ENCODE assay signal across 15 cellular contexts in genomic region chr9:133382507-133383141, GRCh38. TPM values are rescaled to one million over a fixed set of nuclear protein-coding genes. Genes with fewer than 3 reads are reported as not detected.
A peak's percentile ranks its signal among the peaks of the same experiment; 100 is the strongest.
DNase-seq lines count a peak whose midpoint lies in the region; ATAC-seq, FAIRE-seq and TF ChIP-seq lines count a peak whose summit lies in the region.
"Had no signal": no experiment of that assay in that cellular context is flagged by ENCODE, and none has a peak within 500 bp of the region (broad histone marks: within the 10 kb centered on the region; RNA-seq: fewer than 3 reads in every experiment).

No MANE protein-coding gene starts in this region.

- no peak for TF ChIP-seq POLR2A in H1 (IDR thresholded peaks at IDR 0.05; ENCODE audit: control extremely low read depth in 1 of 2, low read depth in 2 of 2, low read length in 2 of 2)

- H2AK5ac ChIP-seq in H1 (ENCODE audit: low read depth, low read length): peak overlapping the region; percentile 65; the same call in 1 of the 2 replicates

- TF ChIP-seq CTCF in H1 (IDR thresholded peaks at IDR 0.05; ENCODE audit: control extremely low read depth in 1 of 3, insufficient read depth in 1 of 3, low read depth in 1 of 3, low read length in 3 of 3): no peak
- no peak for TF ChIP-seq CTCF in endodermal cell (conservative IDR thresholded peaks at IDR 0.05)

- H3K27ac ChIP-seq in angular gyrus (ENCODE audit: low read depth, low read length): peak overlapping the region; percentile 38
- H3K27ac ChIP-seq in H1 (ENCODE audit: low read depth, low read length): no peak overlapping the region
- no peak overlapping the region for H3K27ac ChIP-seq in endodermal cell (ENCODE audit: low read depth, low read length)
- H3K27ac ChIP-seq: A549, C4-2B, GM23248 had no signal

- no peaks in the 10 kb centered on the region for H3K4me1 Mint-ChIP-seq in stimulated activated effector memory CD8-positive, alpha-beta T cell treated with anti-CD3 and anti-CD28 coated beads, Interleukin-12 subunit alpha, Interleukin-12 subunit beta, amount 100 ng/mL, for 72 hours
- H3K4me1 Mint-ChIP-seq in endodermal cell: no peaks in the 10 kb centered on the region
- peaks cover 4% of the 10 kb centered on the region for H3K4me1 Mint-ChIP-seq in stimulated activated naive CD8-positive, alpha-beta T cell treated with anti-CD3 and anti-CD28 coated beads, Interleukin-15, amount 100 ng/mL, for 72 hours
- H3K4me1 Mint-ChIP-seq: CD4-positive, alpha-beta memory T cell had no signal

- FAIRE-seq in H1 (lab: Jason Lieb, UNC): no peak
- FAIRE-seq: A549, GM12891 had no signal

- H3K27ac Mint-ChIP-seq in stimulated activated effector memory CD8-positive, alpha-beta T cell treated with anti-CD3 and anti-CD28 coated beads, Interleukin-12 subunit alpha, Interleukin-12 subunit beta, amount 100 ng/mL, for 72 hours: no peak overlapping the region
- H3K27ac Mint-ChIP-seq in endodermal cell: no peak overlapping the region
- no peak overlapping the region for H3K27ac Mint-ChIP-seq in stimulated activated naive CD8-positive, alpha-beta T cell treated with anti-CD3 and anti-CD28 coated beads, Interleukin-15, amount 100 ng/mL, for 72 hours
- H3K27ac Mint-ChIP-seq: CD4-positive, alpha-beta memory T cell had no signal

- H2AFZ ChIP-seq in H1 (ENCODE audit: low read length): no peak overlapping the region
- H2AFZ ChIP-seq: GM23248 had no signal

- H3K4ac ChIP-seq in H1 (replicated peaks; ENCODE audit: insufficient read length, low read depth, low read length): no peak overlapping the region

- no peaks in the 10 kb centered on the region for H3K79me1 ChIP-seq in H1 (ENCODE audit: low read depth, low read length)

- no peaks in the 10 kb centered on the region for H3K9me3 Mint-ChIP-seq in stimulated activated effector memory CD8-positive, alpha-beta T cell treated with anti-CD3 and anti-CD28 coated beads, Interleukin-12 subunit alpha, Interleukin-12 subunit beta, amount 100 ng/mL, for 72 hours
- H3K9me3 Mint-ChIP-seq in endodermal cell: peaks cover 2% of the 10 kb centered on the region
- H3K9me3 Mint-ChIP-seq in stimulated activated naive CD8-positive, alpha-beta T cell treated with anti-CD3 and anti-CD28 coated beads, Interleukin-15, amount 100 ng/mL, for 72 hours: no peaks in the 10 kb centered on the region
- H3K9me3 Mint-ChIP-seq: CD4-positive, alpha-beta memory T cell had no signal

- no peak overlapping the region for H3K4me3 Mint-ChIP-seq in stimulated activated effector memory CD8-positive, alpha-beta T cell treated with anti-CD3 and anti-CD28 coated beads, Interleukin-12 subunit alpha, Interleukin-12 subunit beta, amount 100 ng/mL, for 72 hours
- H3K4me3 Mint-ChIP-seq in endodermal cell: no peak overlapping the region
- H3K4me3 Mint-ChIP-seq in stimulated activated naive CD8-positive, alpha-beta T cell treated with anti-CD3 and anti-CD28 coated beads, Interleukin-15, amount 100 ng/mL, for 72 hours: no peak overlapping the region
- H3K4me3 Mint-ChIP-seq: CD4-positive, alpha-beta memory T cell had no signal

- peaks cover 16% of the 10 kb centered on the region; the same call in 1 of the 2 replicates for H3K23me2 ChIP-seq in H1 (ENCODE audit: low read depth, low read length)

- H2BK12ac ChIP-seq in H1 (ENCODE audit: low read depth, low read length): no peak overlapping the region

- no peak overlapping the region for H4K8ac ChIP-seq in H1 (ENCODE audit: extremely low read depth, insufficient read depth, low read length)

- H3K36me3 Mint-ChIP-seq in stimulated activated effector memory CD8-positive, alpha-beta T cell treated with anti-CD3 and anti-CD28 coated beads, Interleukin-12 subunit alpha, Interleukin-12 subunit beta, amount 100 ng/mL, for 72 hours: no peaks in the 10 kb centered on the region
- no peaks in the 10 kb centered on the region for H3K36me3 Mint-ChIP-seq in endodermal cell (ENCODE audit: low read depth)
- H3K36me3 Mint-ChIP-seq: CD4-positive, alpha-beta memory T cell had no signal

- no peaks in the 10 kb centered on the region for H3K79me2 ChIP-seq in H1 (ENCODE audit: control insufficient read depth in 1 of 2, insufficient read depth in 2 of 2, low read length in 2 of 2)

- H2BK120ac ChIP-seq in H1 (replicated peaks; ENCODE audit: low read depth, low read length): no peak overlapping the region

- no peak overlapping the region for H3K18ac ChIP-seq in H1 (ENCODE audit: extremely low read depth, low read length)

- H3K9me3 ChIP-seq in H1 (ENCODE audit: insufficient read depth in 2 of 2, low read depth in 1 of 2, low read length in 1 of 2) (peaks cover 0 to 15% of the 10 kb centered on the region in 2 experiments; a peak in 2 of 4 replicates), endodermal cell (ENCODE audit: control insufficient read depth, low read length) (no peaks in the 10 kb centered on the region)
- H3K9me3 ChIP-seq: A549 had no signal

- H4K5ac ChIP-seq in H1 (ENCODE audit: insufficient read length, low read depth, low read length): no peak overlapping the region

- no peak overlapping the region for H3K14ac ChIP-seq in H1 (ENCODE audit: insufficient read length)

- H3K27me3 ChIP-seq in H1 (replicated peaks in 1 of 4; ENCODE audit: control insufficient read depth in 3 of 4, extremely low read depth in 1 of 4, insufficient read depth in 3 of 4, low read length in 3 of 4) (peaks cover 0 to 4% (median 3%) of the 10 kb centered on the region in 4 experiments; a peak in 3 of 7 replicates), endodermal cell (ENCODE audit: control insufficient read depth, insufficient read depth, low read length, poor library complexity, severe bottlenecking) (no peaks in the 10 kb centered on the region)
- H3K27me3 ChIP-seq: BE2C had no signal

- no peak overlapping the region for H2BK20ac ChIP-seq in H1 (ENCODE audit: low read length)

- WGBS in H1 (ENCODE audit: extremely low coverage in 1 of 2, insufficient coverage in 1 of 2, insufficient read length in 1 of 2, insufficient replicate concordance in 2 of 2, low coverage in 1 of 2, low lambda C conversion rate in 2 of 2, missing lambda C conversion rate in 1 of 2), 2 experiments: 91% methylated on average over 4 of the region's 4 CpGs; no CpG with 5 or more reads in 1 of the 2 experiments
- 88 to 93% methylated on average over 4 of the region's 4 CpGs for WGBS in endodermal cell (ENCODE audit: insufficient coverage in 1 of 2, insufficient read length in 1 of 2), 2 experiments

- peaks cover 6% of the 10 kb centered on the region for H3K27me3 Mint-ChIP-seq in endodermal cell (ENCODE audit: insufficient read depth)
- no peaks in the 10 kb centered on the region for H3K27me3 Mint-ChIP-seq in stimulated activated naive CD8-positive, alpha-beta T cell treated with anti-CD3 and anti-CD28 coated beads, Interleukin-15, amount 100 ng/mL, for 72 hours
- H3K27me3 Mint-ChIP-seq: CD4-positive, alpha-beta memory T cell had no signal

- H3K4me2 ChIP-seq in H1 (ENCODE audit: insufficient read depth in 1 of 2, low read depth in 2 of 2, low read length in 2 of 2): no peak overlapping the region
- H3K4me2 ChIP-seq: A549 had no signal

- H4K91ac ChIP-seq in H1 (replicated peaks; ENCODE audit: insufficient read length, low read length): no peak overlapping the region

- ATAC-seq in stimulated activated effector memory CD8-positive, alpha-beta T cell treated with anti-CD3 and anti-CD28 coated beads, Interleukin-12 subunit alpha, Interleukin-12 subunit beta, amount 100 ng/mL, for 72 hours: peak; percentile 20
- no peak for ATAC-seq in stimulated activated naive CD8-positive, alpha-beta T cell treated with anti-CD3 and anti-CD28 coated beads, Interleukin-15, amount 100 ng/mL, for 72 hours
- ATAC-seq: A549 had no signal

- POLR2A ChIA-PET in H1 (lab: Charles Lee; ENCODE audit: partially characterized antibody): no interaction called here

- no peak for TF ChIP-seq RAD21 in H1 (IDR thresholded peaks at IDR 0.05 in 1 of 2, conservative IDR thresholded peaks at IDR 0.05 in 1 of 2; ENCODE audit: low read depth in 2 of 2, low read length in 2 of 2)

- peaks cover 0 to 15% of the 10 kb centered on the region in 2 experiments for H4K20me1 ChIP-seq in H1 (replicated peaks in 1 of 2; ENCODE audit: control insufficient read depth in 1 of 2, insufficient read depth in 2 of 2, low read length in 2 of 2)

- CTCF ChIA-PET in H1 (lab: Charles Lee; ENCODE audit: partially characterized antibody): no interaction called here

- H3K23ac ChIP-seq in H1 (ENCODE audit: insufficient read length): no peak overlapping the region

- H2BK15ac ChIP-seq in H1 (ENCODE audit: low read length): no peak overlapping the region

- H3K36me3 ChIP-seq in H1 (ENCODE audit: control insufficient read depth in 2 of 4, insufficient read depth in 4 of 4, low read length in 3 of 4) (no peaks in the 10 kb centered on the region; a peak in 1 of 8 replicates), endodermal cell (ENCODE audit: control insufficient read depth, insufficient read depth, low read length) (no peaks in the 10 kb centered on the region)
- H3K36me3 ChIP-seq: BE2C had no signal

- H3K4me3 ChIP-seq in H1 (ENCODE audit: extremely low read depth in 1 of 4, insufficient read depth in 2 of 4, low read depth in 3 of 4, low read length in 4 of 4) (no peak overlapping the region), endodermal cell (ENCODE audit: low read length) (no peak overlapping the region)
- H3K4me3 ChIP-seq: A549, GM23248 had no signal

- peak overlapping the region; percentile 99 for H3K56ac ChIP-seq in H1 (replicated peaks; ENCODE audit: insufficient read length, low read depth, low read length)

- H3K9ac ChIP-seq in H1 (replicated peaks in 1 of 4; ENCODE audit: extremely low read depth in 1 of 4, low read depth in 3 of 4, low read length in 3 of 4) (no peak overlapping the region), endodermal cell (ENCODE audit: extremely low read depth, low read length, poor library complexity, severe bottlenecking) (no peak overlapping the region)
- H3K9ac ChIP-seq: GM23248 had no signal

- TF ChIP-seq EP300 in H1 (IDR thresholded peaks at IDR 0.05; ENCODE audit: borderline replicate concordance in 1 of 2, low read depth in 2 of 2, low read length in 2 of 2): no peak

- no peak for DNase-seq in H1 (ENCODE audit: low read depth in 1 of 2, low spot score in 2 of 2)
- no peak for DNase-seq in stimulated activated effector memory CD8-positive, alpha-beta T cell treated with anti-CD3 and anti-CD28 coated beads, Interleukin-12 subunit alpha, Interleukin-12 subunit beta, amount 100 ng/mL, for 72 hours (ENCODE audit: low spot score in 2 of 2)
- DNase-seq in HuH-7 (ENCODE audit: low spot score): no peak
- no peak for DNase-seq in endodermal cell
- DNase-seq in stimulated activated naive CD8-positive, alpha-beta T cell treated with anti-CD3 and anti-CD28 coated beads, Interleukin-15, amount 100 ng/mL, for 72 hours: no peak
- DNase-seq: BE2C; CD4-positive, alpha-beta memory T cell; DMS79; GM23248; H7 had no signal

- H2BK5ac ChIP-seq in H1 (ENCODE audit: low read depth, low read length): no peak overlapping the region

- H3K4me1 ChIP-seq in H1 (replicated peaks in 1 of 4; ENCODE audit: control insufficient read depth in 3 of 4, insufficient read depth in 4 of 4, low read length in 3 of 4) (no peaks in the 10 kb centered on the region; a peak in 1 of 7 replicates), endodermal cell (ENCODE audit: control insufficient read depth, insufficient read depth, low read length) (no peaks in the 10 kb centered on the region)

RNA-seq across cellular contexts. Expression of gene STKLD1, which starts 6.5 kb away (rescaled TPM):
- total RNA-seq in H1 (2021; fragmentation: NEBNext Ultra II Directional; extraction: Animal tissue kit (Norgen Biotek cat#: 25700)): not detected in 2 replicates
- 0.26 and 0.55 TPM in 2 replicates for polyA plus RNA-seq in H1 (2011; rRNA removed)
- 0.23 TPM for polyA plus RNA-seq in H1 (2011; cell fraction: cytosol; rRNA removed)
- polyA plus RNA-seq in H1 (2011; cell fraction: nucleus; rRNA removed): 0.41 TPM
- 0.08 to 0.95 TPM (median 0.52 TPM) in 4 replicates for polyA plus RNA-seq in H1 (2012, experiment 1 of 2)
- polyA plus RNA-seq in H1 (2012, experiment 2 of 2): not detected
- polyA plus RNA-seq in H1 (2013, experiment 1 of 2): 0.34 TPM
- polyA plus RNA-seq in H1 (2013, experiment 2 of 2): 0.11 TPM
- 0.44 TPM in 1 of 2 replicates, not detected in the other for polyA minus RNA-seq in H1 (2011; rRNA and poly(A)+ RNA removed)
- polyA minus RNA-seq in H1 (2011; cell fraction: cytosol; rRNA and poly(A)+ RNA removed): not detected
- not detected for polyA minus RNA-seq in H1 (2011; cell fraction: nucleus; rRNA and poly(A)+ RNA removed)
- total RNA-seq in endodermal cell: under 1 TPM in 1 of 2 donors, not detected in 1; 0.95 TPM
- polyA plus RNA-seq in endodermal cell (2013, experiment 1 of 2): 2.0 TPM
- 1.2 TPM for polyA plus RNA-seq in endodermal cell (2013, experiment 2 of 2)
- total RNA-seq: HT-29 had no signal

RNA-seq across cellular contexts. Expression of gene SURF4, which starts 6.8 kb away (rescaled TPM):
- total RNA-seq in H1 (2021; fragmentation: NEBNext Ultra II Directional; extraction: Animal tissue kit (Norgen Biotek cat#: 25700)): 167 and 182 TPM in 2 replicates
- 176 and 201 TPM in 2 replicates for polyA plus RNA-seq in H1 (2011; rRNA removed)
- polyA plus RNA-seq in H1 (2011; cell fraction: cytosol; rRNA removed): 154 TPM
- polyA plus RNA-seq in H1 (2011; cell fraction: nucleus; rRNA removed): 157 TPM
- polyA plus RNA-seq in H1 (2012, experiment 1 of 2): 106 to 169 TPM (median 151 TPM) in 4 replicates
- polyA plus RNA-seq in H1 (2012, experiment 2 of 2): 213 TPM
- 201 TPM for polyA plus RNA-seq in H1 (2013, experiment 1 of 2)
- polyA plus RNA-seq in H1 (2013, experiment 2 of 2): 241 TPM
- polyA minus RNA-seq in H1 (2011; rRNA and poly(A)+ RNA removed): 172 and 179 TPM in 2 replicates
- polyA minus RNA-seq in H1 (2011; cell fraction: cytosol; rRNA and poly(A)+ RNA removed): 105 TPM
- polyA minus RNA-seq in H1 (2011; cell fraction: nucleus; rRNA and poly(A)+ RNA removed): 58.2 TPM
- 100 to 1,000 TPM; 178 to 187 TPM for total RNA-seq in endodermal cell
- 109 TPM for polyA plus RNA-seq in endodermal cell (2013, experiment 1 of 2)
- polyA plus RNA-seq in endodermal cell (2013, experiment 2 of 2): 106 TPM

RNA-seq across cellular contexts. Expression of gene SURF2, which starts 26.3 kb away (rescaled TPM):
- 36.6 and 42.1 TPM in 2 replicates for total RNA-seq in H1 (2021; fragmentation: NEBNext Ultra II Directional; extraction: Animal tissue kit (Norgen Biotek cat#: 25700))
- 37.7 and 54.4 TPM in 2 replicates for polyA plus RNA-seq in H1 (2011; rRNA removed)
- polyA plus RNA-seq in H1 (2011; cell fraction: cytosol; rRNA removed): 55.5 TPM
- 45.1 TPM for polyA plus RNA-seq in H1 (2011; cell fraction: nucleus; rRNA removed)
- polyA plus RNA-seq in H1 (2012, experiment 1 of 2): 47.7 to 62.2 TPM (median 55.5 TPM) in 4 replicates
- polyA plus RNA-seq in H1 (2012, experiment 2 of 2): 29.1 TPM
- 39.1 TPM for polyA plus RNA-seq in H1 (2013, experiment 1 of 2)
- polyA plus RNA-seq in H1 (2013, experiment 2 of 2): 40.7 TPM
- 6.6 and 9.0 TPM in 2 replicates for polyA minus RNA-seq in H1 (2011; rRNA and poly(A)+ RNA removed)
- 24.4 TPM for polyA minus RNA-seq in H1 (2011; cell fraction: cytosol; rRNA and poly(A)+ RNA removed)
- polyA minus RNA-seq in H1 (2011; cell fraction: nucleus; rRNA and poly(A)+ RNA removed): 13.3 TPM
- total RNA-seq in endodermal cell: 10 to 100 TPM; 18.0 to 25.9 TPM
- polyA plus RNA-seq in endodermal cell (2013, experiment 1 of 2): 25.5 TPM
- polyA plus RNA-seq in endodermal cell (2013, experiment 2 of 2): 25.3 TPM

RNA-seq across cellular contexts. Expression of gene SURF1, which starts 26.3 kb away (rescaled TPM):
- total RNA-seq in H1 (2021; fragmentation: NEBNext Ultra II Directional; extraction: Animal tissue kit (Norgen Biotek cat#: 25700)): 39.6 and 43.1 TPM in 2 replicates
- 35.4 and 44.7 TPM in 2 replicates for polyA plus RNA-seq in H1 (2011; rRNA removed)
- 40.4 TPM for polyA plus RNA-seq in H1 (2011; cell fraction: cytosol; rRNA removed)
- 51.7 TPM for polyA plus RNA-seq in H1 (2011; cell fraction: nucleus; rRNA removed)
- polyA plus RNA-seq in H1 (2012, experiment 1 of 2): 42.8 to 56.2 TPM (median 50.1 TPM) in 4 replicates
- 52.4 TPM for polyA plus RNA-seq in H1 (2012, experiment 2 of 2)
- 54.3 TPM for polyA plus RNA-seq in H1 (2013, experiment 1 of 2)
- 47.2 TPM for polyA plus RNA-seq in H1 (2013, experiment 2 of 2)
- 20.3 and 32.2 TPM in 2 replicates for polyA minus RNA-seq in H1 (2011; rRNA and poly(A)+ RNA removed)
- polyA minus RNA-seq in H1 (2011; cell fraction: cytosol; rRNA and poly(A)+ RNA removed): 8.1 TPM
- 16.7 TPM for polyA minus RNA-seq in H1 (2011; cell fraction: nucleus; rRNA and poly(A)+ RNA removed)
- total RNA-seq in endodermal cell: 10 to 100 TPM; 45.1 to 54.4 TPM
- 40.7 TPM for polyA plus RNA-seq in endodermal cell (2013, experiment 1 of 2)
- 33.0 TPM for polyA plus RNA-seq in endodermal cell (2013, experiment 2 of 2)

RNA-seq across cellular contexts. Expression of gene RPL7A, which starts 34.6 kb away (rescaled TPM):
- 2,578 and 2,633 TPM in 2 replicates for total RNA-seq in H1 (2021; fragmentation: NEBNext Ultra II Directional; extraction: Animal tissue kit (Norgen Biotek cat#: 25700))
- polyA plus RNA-seq in H1 (2011; rRNA removed): 2,379 and 2,783 TPM in 2 replicates
- polyA plus RNA-seq in H1 (2011; cell fraction: cytosol; rRNA removed): 4,295 TPM
- polyA plus RNA-seq in H1 (2011; cell fraction: nucleus; rRNA removed): 2,670 TPM
- 3,066 to 3,745 TPM (median 3,674 TPM) in 4 replicates for polyA plus RNA-seq in H1 (2012, experiment 1 of 2)
- polyA plus RNA-seq in H1 (2012, experiment 2 of 2): 3,198 TPM
- polyA plus RNA-seq in H1 (2013, experiment 1 of 2): 2,222 TPM
- polyA plus RNA-seq in H1 (2013, experiment 2 of 2): 2,123 TPM
- polyA minus RNA-seq in H1 (2011; rRNA and poly(A)+ RNA removed): 2,290 and 2,619 TPM in 2 replicates
- 1,007 TPM for polyA minus RNA-seq in H1 (2011; cell fraction: cytosol; rRNA and poly(A)+ RNA removed)
- polyA minus RNA-seq in H1 (2011; cell fraction: nucleus; rRNA and poly(A)+ RNA removed): 995 TPM
- 1,000 to 10,000 TPM; 2,418 to 2,634 TPM for total RNA-seq in endodermal cell
- 2,489 TPM for polyA plus RNA-seq in endodermal cell (2013, experiment 1 of 2)
- polyA plus RNA-seq in endodermal cell (2013, experiment 2 of 2): 2,405 TPM
